ENCODE assay signal across 18 cellular contexts in genomic region chr3:10550705-10551104, GRCh38. TPM values are rescaled to one million over a fixed set of nuclear protein-coding genes. Genes with fewer than 3 reads are reported as not detected.
DNase-seq lines count a peak whose midpoint lies in the region; ATAC-seq and TF ChIP-seq lines count a peak whose summit lies in the region.
"Had no signal": no experiment of that assay in that cellular context is flagged by ENCODE, and none has a peak within 500 bp of the region (broad histone marks: within the 10 kb centered on the region; RNA-seq: fewer than 3 reads in every experiment).

No MANE protein-coding gene starts in this region.

- peaks cover 0 to 17% of the 10 kb centered on the region in 2 donors for H3K27me3 Mint-ChIP-seq in effector memory CD8-positive, alpha-beta T cell
- H3K27me3 Mint-ChIP-seq in neural crest cell (ENCODE audit: low read depth) (no peaks in the 10 kb centered on the region), natural killer cell (ENCODE audit: low read depth in 2 of 2) (no peaks in the 10 kb centered on the region)
- peaks cover 10% of the 10 kb centered on the region for H3K27me3 Mint-ChIP-seq in activated naive CD4-positive, alpha-beta T cell treated with anti-CD3 and anti-CD28 coated beads for 36 hours (ENCODE audit: low read depth)
- H3K27me3 Mint-ChIP-seq: activated naive CD4-positive, alpha-beta T cell treated with anti-CD3 and anti-CD28 coated beads, Interleukin-2, amount 50 U/mL, for 24 hours had no signal

- H3K27ac Mint-ChIP-seq in effector memory CD8-positive, alpha-beta T cell = peak overlapping the region; percentile 67 to 94
- peak overlapping the region; percentile 53 for H3K27ac Mint-ChIP-seq in neural crest cell (ENCODE audit: unreplicated experiment)
- H3K27ac Mint-ChIP-seq in natural killer cell = no peak overlapping the region
- no peak overlapping the region for H3K27ac Mint-ChIP-seq in activated naive CD4-positive, alpha-beta T cell treated with anti-CD3 and anti-CD28 coated beads for 36 hours
- H3K27ac Mint-ChIP-seq: activated CD4-positive, alpha-beta T cell treated with anti-CD3 and anti-CD28 coated beads for 36 hours; activated naive CD4-positive, alpha-beta T cell treated with anti-CD3 and anti-CD28 coated beads, Interleukin-2, amount 50 U/mL, for 24 hours had no signal

- no peak for ATAC-seq in effector memory CD8-positive, alpha-beta T cell (replicated peaks)
- ATAC-seq in natural killer cell = no peak
- ATAC-seq: activated CD4-positive, alpha-beta T cell treated with anti-CD3 and anti-CD28 coated beads for 36 hours had no signal

- H3K4me3 Mint-ChIP-seq in effector memory CD8-positive, alpha-beta T cell = no peak overlapping the region
- H3K4me3 Mint-ChIP-seq in neural crest cell (no peak overlapping the region), natural killer cell (no peak overlapping the region)
- no peak overlapping the region for H3K4me3 Mint-ChIP-seq in activated naive CD4-positive, alpha-beta T cell treated with anti-CD3 and anti-CD28 coated beads for 36 hours
- H3K4me3 Mint-ChIP-seq: activated CD4-positive, alpha-beta T cell treated with anti-CD3 and anti-CD28 coated beads for 36 hours; activated naive CD4-positive, alpha-beta T cell treated with anti-CD3 and anti-CD28 coated beads, Interleukin-2, amount 50 U/mL, for 24 hours had no signal

- H3K36me3 Mint-ChIP-seq in effector memory CD8-positive, alpha-beta T cell (ENCODE audit: insufficient read depth) = no peaks in the 10 kb centered on the region
- H3K36me3 Mint-ChIP-seq in neural crest cell (ENCODE audit: low read depth) (no peaks in the 10 kb centered on the region), natural killer cell (no peaks in the 10 kb centered on the region)
- H3K36me3 Mint-ChIP-seq in activated naive CD4-positive, alpha-beta T cell treated with anti-CD3 and anti-CD28 coated beads for 36 hours (ENCODE audit: low read depth) = no peaks in the 10 kb centered on the region
- H3K36me3 Mint-ChIP-seq: activated naive CD4-positive, alpha-beta T cell treated with anti-CD3 and anti-CD28 coated beads, Interleukin-2, amount 50 U/mL, for 24 hours had no signal

- peaks cover 39 to 45% of the 10 kb centered on the region in 2 donors for H3K4me1 Mint-ChIP-seq in effector memory CD8-positive, alpha-beta T cell (ENCODE audit: low read depth in 2 of 2)
- H3K4me1 Mint-ChIP-seq in neural crest cell (peaks cover 76% of the 10 kb centered on the region), natural killer cell (peaks cover 21 to 42% of the 10 kb centered on the region in 2 donors)
- H3K4me1 Mint-ChIP-seq in activated naive CD4-positive, alpha-beta T cell treated with anti-CD3 and anti-CD28 coated beads for 36 hours (ENCODE audit: low read depth) = peaks cover 11% of the 10 kb centered on the region

- CTCF ChIA-PET in activated naive CD4-positive, alpha-beta T cell treated with anti-CD3 and anti-CD28 coated beads for 36 hours (lab: Charles Lee) = no interaction called here

- H3K9me3 Mint-ChIP-seq in effector memory CD8-positive, alpha-beta T cell = no peaks in the 10 kb centered on the region
- H3K9me3 Mint-ChIP-seq in neural crest cell (no peaks in the 10 kb centered on the region), natural killer cell (no peaks in the 10 kb centered on the region)
- no peaks in the 10 kb centered on the region for H3K9me3 Mint-ChIP-seq in activated naive CD4-positive, alpha-beta T cell treated with anti-CD3 and anti-CD28 coated beads for 36 hours
- H3K9me3 Mint-ChIP-seq: activated naive CD4-positive, alpha-beta T cell treated with anti-CD3 and anti-CD28 coated beads, Interleukin-2, amount 50 U/mL, for 24 hours had no signal

- intact Hi-C loops in natural killer cell (cut with micrococcal nuclease) = no loop called here
- intact Hi-C loops in activated naive CD4-positive, alpha-beta T cell treated with anti-CD3 and anti-CD28 coated beads for 36 hours (cut with micrococcal nuclease) = no loop called here

- TF ChIP-seq CTCF in neural crest cell (conservative IDR thresholded peaks at IDR 0.05) (no peak), natural killer cell (IDR thresholded peaks at IDR 0.05) (no peak)

- DNase-seq in activated effector memory CD4-positive, alpha-beta T cell treated with anti-CD3 and anti-CD28 coated beads, Interleukin-2, amount 50 U/mL, for 16 hours = peak; percentile 47
- DNase-seq in activated effector memory CD4-positive, alpha-beta T cell treated with Interleukin-2 at 50 U/mL for 16 hours = no peak
- no peak for DNase-seq in effector memory CD8-positive, alpha-beta T cell
- DNase-seq in neural crest cell (ENCODE audit: low read depth, low spot score) (no peak), natural killer cell (no peak), NCI-H446 treated with DMSO at 0.1 percent for 48 hours (lab: John Stamatoyannopoulos, UW) (no peak), dedifferentiated amniotic fluid mesenchymal stem cell (ENCODE audit: extremely low spot score) (no peak)
- DNase-seq in activated naive CD4-positive, alpha-beta T cell treated with anti-CD3 and anti-CD28 coated beads for 36 hours = no peak
- DNase-seq: ACHN; activated CD4-positive, alpha-beta T cell treated with anti-CD3 and anti-CD28 coated beads for 36 hours; dermis blood vessel endothelial cell; DMS153; GF-D8; NCI-H1048; NCI-H524 treated with DMSO at 0.1 percent for 48 hours; occipital lobe; right cardiac atrium had no signal

RNA-seq across cellular contexts. Expression of gene ATP2B2, which starts 45.3 kb away (rescaled TPM):
- total RNA-seq in neural crest cell (0.23 and 0.42 TPM in 2 replicates), natural killer cell (not detected)
- total RNA-seq in activated naive CD4-positive, alpha-beta T cell treated with anti-CD3 and anti-CD28 coated beads for 36 hours = not detected
- total RNA-seq: dermis blood vessel endothelial cell had no signal

Comparison
In these comparisons a context has a peak if more than half of its experiments do, and no peak if none do; other contexts are left out.
1. H3K27ac Mint-ChIP-seq: peak in effector memory CD8-positive, alpha-beta T cell (2 of 2) and neural crest cell (single experiment); none in natural killer cell (0 of 2) and activated naive CD4-positive, alpha-beta T cell treated with anti-CD3 and anti-CD28 coated beads for 36 hours (single experiment).